Comparison of ENCODE assay signal across 9 cellular contexts in genomic region chrX:3581609-3582108, GRCh38.
"Had no signal": no experiment of that assay in that cellular context is flagged by ENCODE, and none has a peak within 500 bp of the region (broad histone marks: within the 10 kb centered on the region; RNA-seq: fewer than 3 reads in every experiment).

No MANE protein-coding gene starts in this region.

- H3K9me3 ChIP-seq: HAP-1 had no signal

- H3K4me3 ChIP-seq: GM23248, HAP-1 had no signal

- H3K9me3 Mint-ChIP-seq: HFFc6 had no signal

- H3K27ac Mint-ChIP-seq: HFFc6, IgD-negative memory B cell had no signal

- H3K27ac ChIP-seq: GM23248, HL-60 had no signal

- DNase-seq: GM23248, GOT3, H7, HFFc6 had no signal

- ATAC-seq: HCT116, HepG2 had no signal

- H3K36me3 ChIP-seq: HAP-1 had no signal

- H3K27me3 Mint-ChIP-seq: IgD-negative memory B cell had no signal

- H3K4me3 Mint-ChIP-seq: HFFc6, IgD-negative memory B cell had no signal
